In genomic region chr2:221779614-221780067, GRCh38 we compare ENCODE assay signal across 14 cellular contexts.
DNase-seq lines count a peak whose midpoint lies in the region; ATAC-seq and TF ChIP-seq lines count a peak whose summit lies in the region.
"Had no signal": no experiment of that assay in that cellular context is flagged by ENCODE, and none has a peak within 500 bp of the region (broad histone marks: within the 10 kb centered on the region; RNA-seq: fewer than 3 reads in every experiment).

No MANE protein-coding gene starts in this region.

- H3K4me1 ChIP-seq in GM23338 (ENCODE audit: insufficient read depth) = peaks cover 20% of the 10 kb centered on the region
- H3K4me1 ChIP-seq in ovary (ENCODE audit: insufficient read depth) = no peaks in the 10 kb centered on the region
- H3K4me1 ChIP-seq: adrenal gland had no signal

- WGBS in ovary, 3 donors = 55 to 70% (median 56%) methylated on average over 4 of the region's 4 CpGs

- TF ChIP-seq CTCF in GM23338 (conservative IDR thresholded peaks at IDR 0.05; ENCODE audit: low read depth in 2 of 2) (no peak), brain (conservative IDR thresholded peaks at IDR 0.05) (no peak), ovary (IDR thresholded peaks at IDR 0.05) (no peak)

- H3K4me2 ChIP-seq in GM23338 = peak overlapping the region; percentile 46; the same call in 1 of the 2 replicates

- ATAC-seq in GM23338 (no peak), HG03280 (IDR thresholded peaks at IDR 0.05; ENCODE audit: unreplicated experiment) (no peak)
- no peak for ATAC-seq in activated CD4-positive, alpha-beta T cell treated with anti-CD3 and anti-CD28 coated beads for 36 hours
- ATAC-seq: HCT116 had no signal

- H3F3A ChIP-seq in GM23338 (replicated peaks; ENCODE audit: low read depth) = no peaks in the 10 kb centered on the region

- intact Hi-C loops in activated CD4-positive, alpha-beta T cell treated with anti-CD3 and anti-CD28 coated beads for 36 hours (cut with DNase I, micrococcal nuclease) = no loop called here
- intact Hi-C loops in ovary (cut with DNase I) = loop anchor here in 1 of 4 donors (10.0 kb wide), 1 partner anchor 115 kb away; no protein-coding TSS in a partner anchor

- H3K4me3 Mint-ChIP-seq in GM23338 = no peak overlapping the region
- H3K4me3 Mint-ChIP-seq in brain = no peak overlapping the region
- no peak overlapping the region for H3K4me3 Mint-ChIP-seq in activated CD4-positive, alpha-beta T cell treated with anti-CD3 and anti-CD28 coated beads for 36 hours

- H3K36me3 Mint-ChIP-seq in GM23338 (ENCODE audit: low read depth) (no peaks in the 10 kb centered on the region), brain (no peaks in the 10 kb centered on the region)
- no peaks in the 10 kb centered on the region for H3K36me3 Mint-ChIP-seq in activated CD4-positive, alpha-beta T cell treated with anti-CD3 and anti-CD28 coated beads for 36 hours (ENCODE audit: low read depth)

- H3K4me3 ChIP-seq in GM23338 = no peak overlapping the region
- H3K4me3 ChIP-seq in ovary = no peak overlapping the region
- H3K4me3 ChIP-seq: adrenal gland had no signal

- H2AFZ ChIP-seq in GM23338 = peak overlapping the region; percentile 75; the same call in 1 of the 2 replicates

- no peak for TF ChIP-seq POLR2A in ovary (IDR thresholded peaks at IDR 0.05)

- H4K20me1 ChIP-seq in GM23338 (replicated peaks; ENCODE audit: insufficient read depth) = no peaks in the 10 kb centered on the region

- H3K79me2 ChIP-seq in GM23338 (replicated peaks; ENCODE audit: insufficient read depth) = no peaks in the 10 kb centered on the region

- 0 out of 2 replicates have a peak, but pooled peaks cover 3% of the 10 kb centered on the region for H3K36me3 ChIP-seq in GM23338 (ENCODE audit: insufficient read depth)
- no peaks in the 10 kb centered on the region for H3K36me3 ChIP-seq in ovary
- H3K36me3 ChIP-seq: adrenal gland, neutrophil had no signal

- H3K4me1 Mint-ChIP-seq in GM23338 = peaks cover 21% of the 10 kb centered on the region
- peaks cover 32% of the 10 kb centered on the region for H3K4me1 Mint-ChIP-seq in brain
- H3K4me1 Mint-ChIP-seq in activated CD4-positive, alpha-beta T cell treated with anti-CD3 and anti-CD28 coated beads for 36 hours = no peaks in the 10 kb centered on the region

- TF ChIP-seq EP300 in ovary (IDR thresholded peaks at IDR 0.05) = no peak

- H3K27ac ChIP-seq in GM23338 (ENCODE audit: low read depth) = no peak overlapping the region
- no peak overlapping the region for H3K27ac ChIP-seq in ovary
- H3K27ac ChIP-seq: adrenal gland, neutrophil had no signal

- no peaks in the 10 kb centered on the region for H3K27me3 ChIP-seq in GM23338 (ENCODE audit: insufficient read depth)
- H3K27me3 ChIP-seq in ovary = no peaks in the 10 kb centered on the region
- H3K27me3 ChIP-seq: adrenal gland, neutrophil had no signal

- H3K9me3 ChIP-seq in ovary = no peaks in the 10 kb centered on the region
- H3K9me3 ChIP-seq: adrenal gland, neutrophil had no signal

- no peak overlapping the region for H3K27ac Mint-ChIP-seq in GM23338
- H3K27ac Mint-ChIP-seq in brain = peak overlapping the region in 3 of 5 experiments; percentile 15 to 57 (median 15)
- no peak overlapping the region for H3K27ac Mint-ChIP-seq in activated CD4-positive, alpha-beta T cell treated with anti-CD3 and anti-CD28 coated beads for 36 hours

- peaks cover 8% of the 10 kb centered on the region for H3K9me2 ChIP-seq in GM23338 (ENCODE audit: insufficient read depth)

- H3K27me3 Mint-ChIP-seq in GM23338 (ENCODE audit: insufficient read depth, low read depth, poor library complexity) = peaks cover 2% of the 10 kb centered on the region
- no peaks in the 10 kb centered on the region for H3K27me3 Mint-ChIP-seq in brain
- no peaks in the 10 kb centered on the region for H3K27me3 Mint-ChIP-seq in activated CD4-positive, alpha-beta T cell treated with anti-CD3 and anti-CD28 coated beads for 36 hours

- POLR2A ChIA-PET in activated CD4-positive, alpha-beta T cell treated with anti-CD3 and anti-CD28 coated beads for 36 hours (lab: Charles Lee) = no interaction called here

- peaks cover 4% of the 10 kb centered on the region for H3K9me3 Mint-ChIP-seq in GM23338
- H3K9me3 Mint-ChIP-seq in brain = peaks cover 0 to 2% (median 0%) of the 10 kb centered on the region in 5 experiments
- H3K9me3 Mint-ChIP-seq in activated CD4-positive, alpha-beta T cell treated with anti-CD3 and anti-CD28 coated beads for 36 hours (ENCODE audit: low read depth) = no peaks in the 10 kb centered on the region

- CTCF ChIA-PET in activated CD4-positive, alpha-beta T cell treated with anti-CD3 and anti-CD28 coated beads for 36 hours (lab: Charles Lee) = no interaction called here

- DNase-seq in GM23338 (ENCODE audit: low spot score) = no peak
- DNase-seq in kidney tubule cell (ENCODE audit: low spot score) = peak; percentile 90
- peak; percentile 48 for DNase-seq in stromal cell of bone marrow (ENCODE audit: low read depth)
- DNase-seq in activated CD4-positive, alpha-beta T cell treated with anti-CD3 and anti-CD28 coated beads for 36 hours = no peak
- DNase-seq in ovary = no peak
- no peak for DNase-seq in cortex of kidney (lab: John Stamatoyannopoulos, UW)
- DNase-seq: activated CD8-positive, alpha-beta memory T cell treated with anti-CD3 and anti-CD28 coated beads, Interleukin-2, amount 50 U/mL, for 48 hours; MM.1S; NCI-H446 treated with DMSO at 0.1 percent for 48 hours had no signal

TF ChIP-seq in GM23338, 12 proteins besides CTCF, POLR2A, EP300 and RAD21:
- no peak for TF ChIP-seq CREB1 (CRISPR knock-in tag; IDR thresholded peaks at IDR 0.05; ENCODE audit: low read depth)
- TF ChIP-seq, protein P1, sequence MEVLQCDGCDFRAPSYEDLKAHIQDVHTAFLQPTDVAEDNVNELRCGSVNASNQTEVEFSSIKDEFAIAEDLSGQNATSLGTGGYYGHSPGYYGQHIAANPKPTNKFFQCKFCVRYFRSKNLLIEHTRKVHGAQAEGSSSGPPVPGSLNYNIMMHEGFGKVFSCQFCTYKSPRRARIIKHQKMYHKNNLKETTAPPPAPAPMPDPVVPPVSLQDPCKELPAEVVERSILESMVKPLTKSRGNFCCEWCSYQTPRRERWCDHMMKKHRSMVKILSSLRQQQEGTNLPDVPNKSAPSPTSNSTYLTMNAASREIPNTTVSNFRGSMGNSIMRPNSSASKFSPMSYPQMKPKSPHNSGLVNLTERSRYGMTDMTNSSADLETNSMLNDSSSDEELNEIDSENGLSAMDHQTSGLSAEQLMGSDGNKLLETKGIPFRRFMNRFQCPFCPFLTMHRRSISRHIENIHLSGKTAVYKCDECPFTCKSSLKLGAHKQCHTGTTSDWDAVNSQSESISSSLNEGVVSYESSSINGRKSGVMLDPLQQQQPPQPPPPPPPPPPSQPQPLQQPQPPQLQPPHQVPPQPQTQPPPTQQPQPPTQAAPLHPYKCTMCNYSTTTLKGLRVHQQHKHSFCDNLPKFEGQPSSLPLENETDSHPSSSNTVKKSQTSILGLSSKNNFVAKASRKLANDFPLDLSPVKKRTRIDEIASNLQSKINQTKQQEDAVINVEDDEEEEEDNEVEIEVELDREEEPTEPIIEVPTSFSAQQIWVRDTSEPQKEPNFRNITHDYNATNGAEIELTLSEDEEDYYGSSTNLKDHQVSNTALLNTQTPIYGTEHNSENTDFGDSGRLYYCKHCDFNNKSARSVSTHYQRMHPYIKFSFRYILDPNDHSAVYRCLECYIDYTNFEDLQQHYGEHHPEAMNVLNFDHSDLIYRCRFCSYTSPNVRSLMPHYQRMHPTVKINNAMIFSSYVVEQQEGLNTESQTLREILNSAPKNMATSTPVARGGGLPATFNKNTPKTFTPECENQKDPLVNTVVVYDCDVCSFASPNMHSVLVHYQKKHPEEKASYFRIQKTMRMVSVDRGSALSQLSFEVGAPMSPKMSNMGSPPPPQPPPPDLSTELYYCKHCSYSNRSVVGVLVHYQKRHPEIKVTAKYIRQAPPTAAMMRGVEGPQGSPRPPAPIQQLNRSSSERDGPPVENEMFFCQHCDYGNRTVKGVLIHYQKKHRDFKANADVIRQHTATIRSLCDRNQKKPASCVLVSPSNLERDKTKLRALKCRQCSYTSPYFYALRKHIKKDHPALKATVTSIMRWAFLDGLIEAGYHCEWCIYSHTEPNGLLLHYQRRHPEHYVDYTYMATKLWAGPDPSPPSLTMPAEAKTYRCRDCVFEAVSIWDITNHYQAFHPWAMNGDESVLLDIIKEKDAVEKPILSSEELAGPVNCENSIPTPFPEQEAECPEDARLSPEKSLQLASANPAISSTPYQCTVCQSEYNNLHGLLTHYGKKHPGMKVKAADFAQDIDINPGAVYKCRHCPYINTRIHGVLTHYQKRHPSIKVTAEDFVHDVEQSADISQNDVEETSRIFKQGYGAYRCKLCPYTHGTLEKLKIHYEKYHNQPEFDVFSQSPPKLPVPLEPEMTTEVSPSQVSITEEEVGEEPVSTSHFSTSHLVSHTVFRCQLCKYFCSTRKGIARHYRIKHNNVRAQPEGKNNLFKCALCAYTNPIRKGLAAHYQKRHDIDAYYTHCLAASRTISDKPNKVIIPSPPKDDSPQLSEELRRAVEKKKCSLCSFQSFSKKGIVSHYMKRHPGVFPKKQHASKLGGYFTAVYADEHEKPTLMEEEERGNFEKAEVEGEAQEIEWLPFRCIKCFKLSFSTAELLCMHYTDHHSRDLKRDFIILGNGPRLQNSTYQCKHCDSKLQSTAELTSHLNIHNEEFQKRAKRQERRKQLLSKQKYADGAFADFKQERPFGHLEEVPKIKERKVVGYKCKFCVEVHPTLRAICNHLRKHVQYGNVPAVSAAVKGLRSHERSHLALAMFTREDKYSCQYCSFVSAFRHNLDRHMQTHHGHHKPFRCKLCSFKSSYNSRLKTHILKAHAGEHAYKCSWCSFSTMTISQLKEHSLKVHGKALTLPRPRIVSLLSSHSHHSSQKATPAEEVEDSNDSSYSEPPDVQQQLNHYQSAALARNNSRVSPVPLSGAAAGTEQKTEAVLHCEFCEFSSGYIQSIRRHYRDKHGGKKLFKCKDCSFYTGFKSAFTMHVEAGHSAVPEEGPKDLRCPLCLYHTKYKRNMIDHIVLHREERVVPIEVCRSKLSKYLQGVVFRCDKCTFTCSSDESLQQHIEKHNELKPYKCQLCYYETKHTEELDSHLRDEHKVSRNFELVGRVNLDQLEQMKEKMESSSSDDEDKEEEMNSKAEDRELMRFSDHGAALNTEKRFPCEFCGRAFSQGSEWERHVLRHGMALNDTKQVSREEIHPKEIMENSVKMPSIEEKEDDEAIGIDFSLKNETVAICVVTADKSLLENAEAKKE (CRISPR knock-in tag; IDR thresholded peaks at IDR 0.05) = peak; percentile 87

Comparison
In these comparisons a context has a peak if more than half of its experiments do, and no peak if none do; other contexts are left out.
1. DNase-seq: peak in kidney tubule cell (single experiment) and stromal cell of bone marrow (single experiment); none in GM23338 (single experiment), activated CD4-positive, alpha-beta T cell treated with anti-CD3 and anti-CD28 coated beads for 36 hours (single experiment), ovary (0 of 5) and cortex of kidney (single experiment).
2. H3K27ac Mint-ChIP-seq: peak in brain (3 of 5); none in GM23338 (single experiment) and activated CD4-positive, alpha-beta T cell treated with anti-CD3 and anti-CD28 coated beads for 36 hours (single experiment).